1 cellular context compared by ENCODE assay signal in the genomic region with DNA sequence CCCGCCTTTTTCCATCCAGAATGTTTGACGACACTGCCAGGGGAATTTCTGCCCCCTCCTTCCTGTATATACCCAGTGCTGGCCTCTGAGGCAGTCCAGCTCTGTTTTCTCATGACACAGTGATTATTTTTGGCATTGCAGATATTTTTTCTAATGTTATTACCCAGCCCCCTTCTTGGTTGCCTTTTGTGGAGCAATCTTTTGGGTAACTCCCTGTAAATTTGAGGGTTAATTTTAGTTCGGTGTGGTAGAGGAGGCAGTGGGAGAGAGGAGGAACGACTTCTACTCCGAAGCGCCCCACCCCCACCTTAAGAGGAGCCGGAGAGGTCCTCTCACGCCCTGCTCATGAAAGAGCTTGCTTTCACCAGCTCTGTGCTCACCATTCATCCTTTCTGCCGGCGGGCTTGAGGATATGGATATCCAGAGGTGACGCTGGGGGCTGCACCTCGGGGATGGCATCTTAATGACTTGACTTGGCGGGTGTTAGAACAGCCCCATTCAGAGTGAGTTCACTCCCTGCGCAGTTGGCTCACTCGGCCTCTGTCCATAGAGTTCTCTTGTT.
TF ChIP-seq lines count a peak whose summit lies in the region.

No MANE protein-coding gene starts in this region.

TF ChIP-seq in A549, 52 proteins besides CTCF, POLR2A, EP300 and RAD21 (continued from another document):
- TF ChIP-seq MAFK (IDR thresholded peaks at IDR 0.05; ENCODE audit: partially characterized antibody) (peak; percentile 18), JUNB (IDR thresholded peaks at IDR 0.05) (no peak)
- TF ChIP-seq, protein P1, sequence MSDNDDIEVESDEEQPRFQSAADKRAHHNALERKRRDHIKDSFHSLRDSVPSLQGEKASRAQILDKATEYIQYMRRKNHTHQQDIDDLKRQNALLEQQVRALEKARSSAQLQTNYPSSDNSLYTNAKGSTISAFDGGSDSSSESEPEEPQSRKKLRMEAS (IDR thresholded peaks at IDR 0.05) = 0 out of 2 replicates have a peak, but pooled peaks have one; percentile 9
